Comparison of ENCODE assay signal across 28 cellular contexts in the genomic region with DNA sequence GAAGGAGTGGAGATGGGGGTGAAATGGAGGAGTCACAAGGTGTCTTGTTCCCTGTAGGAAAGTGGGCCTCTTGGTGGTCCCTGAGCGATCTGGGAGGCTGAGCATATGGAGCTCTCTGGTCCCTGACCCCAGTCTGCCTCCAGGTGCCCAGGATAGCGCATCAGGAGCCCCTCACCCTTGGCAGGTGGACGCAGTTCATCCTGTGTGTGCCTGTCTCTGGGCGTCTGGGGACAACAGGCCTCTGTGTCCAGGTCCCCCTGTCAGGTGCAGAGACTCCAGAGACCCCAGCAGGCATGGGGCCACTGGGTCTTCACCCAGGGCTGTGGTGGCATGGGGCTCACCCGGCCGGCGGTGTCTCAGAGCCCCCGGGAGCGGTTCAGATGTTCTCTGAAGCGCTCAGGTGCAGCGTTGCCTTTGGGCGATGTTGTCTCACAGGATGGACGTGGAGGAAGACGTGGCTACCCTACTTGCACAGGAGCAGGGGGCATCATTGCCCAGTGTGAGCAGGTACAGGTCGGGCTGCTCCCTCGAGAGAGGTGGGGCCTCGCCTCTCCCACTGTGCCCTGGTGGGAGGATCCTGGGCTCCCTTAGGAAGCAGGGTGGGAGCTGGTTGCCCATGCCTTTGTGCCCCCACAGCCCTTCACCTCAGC. TPM values are rescaled to one million over a fixed set of nuclear protein-coding genes. Genes with fewer than 3 reads are reported as not detected.
A peak's percentile ranks its signal among the peaks of the same experiment; 100 is the strongest.
DNase-seq lines count a peak whose midpoint lies in the region; ATAC-seq, FAIRE-seq and TF ChIP-seq lines count a peak whose summit lies in the region.
"Had no signal": no experiment of that assay in that cellular context is flagged by ENCODE, and none has a peak within 500 bp of the region (broad histone marks: within the 10 kb centered on the region; RNA-seq: fewer than 3 reads in every experiment).

No MANE protein-coding gene starts in this region.

- TF ChIP-seq RAD21 in HepG2 (CRISPR knock-in tag; IDR thresholded peaks at IDR 0.05): no peak

- CTCF ChIA-PET in HepG2 (lab: Yijun Ruan, JAX; ENCODE audit: low intra/inter-chr PET ratio, low total read pairs): no interaction called here
- CTCF ChIA-PET in CD8-positive, alpha-beta memory T cell (lab: Charles Lee): no interaction called here

- no peak overlapping the region for H3K4me3 Mint-ChIP-seq in activated T-cell treated with anti-CD3 and anti-CD28 coated beads, Interleukin-2, amount 50 U/mL, for 72 hours
- H3K4me3 Mint-ChIP-seq in CD8-positive, alpha-beta memory T cell: no peak overlapping the region
- H3K4me3 Mint-ChIP-seq: CD4-positive, alpha-beta T cell; HFFc6 had no signal

- no peak for FAIRE-seq in HepG2 (lab: Jason Lieb, UNC)
- FAIRE-seq: A204.1, GM12878 had no signal

- no peak overlapping the region for H3K9ac ChIP-seq in HepG2 (ENCODE audit: insufficient read depth, low read depth, low read length)
- no peak overlapping the region for H3K9ac ChIP-seq in neuronal stem cell (ENCODE audit: low read depth, low read length, poor library complexity)
- H3K9ac ChIP-seq: BLaER1, KMS-11 had no signal

- WGBS in right lobe of liver (ENCODE audit: insufficient coverage, low coverage, low lambda C conversion rate, missing lambda C conversion rate): 100% methylated on average over 2 of the region's 17 CpGs
- 43% methylated on average over 9 of the region's 17 CpGs for WGBS in HepG2 (ENCODE audit: low lambda C conversion rate)
- WGBS in neuronal stem cell (ENCODE audit: extremely low coverage in 2 of 2, insufficient read length in 2 of 2, insufficient replicate concordance in 1 of 2), 2 donors: no CpG with 5 or more reads among the region's 17 CpGs

- no peak overlapping the region for H2BK12ac ChIP-seq in neuronal stem cell (ENCODE audit: low read length)

- no peak overlapping the region for H3K27ac Mint-ChIP-seq in activated T-cell treated with anti-CD3 and anti-CD28 coated beads, Interleukin-2, amount 50 U/mL, for 72 hours
- H3K27ac Mint-ChIP-seq in CD8-positive, alpha-beta memory T cell: no peak overlapping the region
- H3K27ac Mint-ChIP-seq: CD4-positive, alpha-beta T cell; HFFc6 had no signal

- no peak overlapping the region for H2BK120ac ChIP-seq in neuronal stem cell (ENCODE audit: low read depth, low read length)

- H4K91ac ChIP-seq in neuronal stem cell (ENCODE audit: low read depth, low read length, poor library complexity): no peak overlapping the region

- TF ChIP-seq EP300 in HepG2 (IDR thresholded peaks at IDR 0.05; ENCODE audit: low read depth in 2 of 2, low read length in 2 of 2) (no peak), HepG2 (CRISPR knock-in tag; IDR thresholded peaks at IDR 0.05; ENCODE audit: borderline replicate concordance) (no peak)

- no peaks in the 10 kb centered on the region for H3K4me1 Mint-ChIP-seq in activated T-cell treated with anti-CD3 and anti-CD28 coated beads, Interleukin-2, amount 50 U/mL, for 72 hours (ENCODE audit: low read depth)
- no peaks in the 10 kb centered on the region for H3K4me1 Mint-ChIP-seq in CD8-positive, alpha-beta memory T cell

- no peaks in the 10 kb centered on the region for H4K20me1 ChIP-seq in HepG2 (ENCODE audit: insufficient read depth, low read length)
- H4K20me1 ChIP-seq: BLaER1 had no signal

- peak overlapping the region; percentile 28 for H3K18ac ChIP-seq in neuronal stem cell (ENCODE audit: low read length)

- no peaks in the 10 kb centered on the region for H3K36me3 Mint-ChIP-seq in activated T-cell treated with anti-CD3 and anti-CD28 coated beads, Interleukin-2, amount 50 U/mL, for 72 hours (ENCODE audit: insufficient read depth in 2 of 2)
- no peaks in the 10 kb centered on the region for H3K36me3 Mint-ChIP-seq in CD8-positive, alpha-beta memory T cell

- no peaks in the 10 kb centered on the region for H3K4me1 ChIP-seq in right lobe of liver
- H3K4me1 ChIP-seq in HepG2 (ENCODE audit: insufficient read depth, low read length): no peaks in the 10 kb centered on the region
- no peaks in the 10 kb centered on the region for H3K4me1 ChIP-seq in neuronal stem cell (ENCODE audit: control insufficient read depth in 2 of 2, insufficient read depth in 1 of 2, low read depth in 1 of 2, low read length in 2 of 2)
- no peaks in the 10 kb centered on the region for H3K4me1 ChIP-seq in upper lobe of right lung
- H3K4me1 ChIP-seq in SJCRH30: no peaks in the 10 kb centered on the region
- no peaks in the 10 kb centered on the region for H3K4me1 ChIP-seq in CD8-positive, alpha-beta memory T cell (ENCODE audit: insufficient read depth, low read length)
- H3K4me1 ChIP-seq: HAP-1 had no signal

- H3K27me3 ChIP-seq in right lobe of liver (no peaks in the 10 kb centered on the region), HepG2 (ENCODE audit: control insufficient read depth in 1 of 2, insufficient read depth in 2 of 2, low read length in 2 of 2) (peaks cover 0 to 12% of the 10 kb centered on the region in 2 experiments; a peak in 2 of 5 replicates), neuronal stem cell (ENCODE audit: control insufficient read depth in 3 of 3, insufficient read depth in 3 of 3, low read depth in 1 of 3, low read length in 3 of 3) (peaks cover 0 to 11% (median 0%) of the 10 kb centered on the region in 3 experiments), upper lobe of right lung (no peaks in the 10 kb centered on the region), SJCRH30 (peaks cover 12% of the 10 kb centered on the region)
- no peaks in the 10 kb centered on the region for H3K27me3 ChIP-seq in CD8-positive, alpha-beta memory T cell (ENCODE audit: insufficient read depth, low read length, poor library complexity, severe bottlenecking)
- H3K27me3 ChIP-seq: BLaER1 had no signal

- POLR2A ChIA-PET in HepG2 (lab: Yijun Ruan, JAX): no interaction called here
- POLR2A ChIA-PET in CD8-positive, alpha-beta memory T cell (lab: Charles Lee): no interaction called here

- no peaks in the 10 kb centered on the region for H3K9me3 ChIP-seq in right lobe of liver
- H3K9me3 ChIP-seq in HepG2 (ENCODE audit: low read length): no peaks in the 10 kb centered on the region
- peaks cover 0 to 18% of the 10 kb centered on the region in 2 donors for H3K9me3 ChIP-seq in neuronal stem cell (replicated peaks in 1 of 2; ENCODE audit: control insufficient read depth in 2 of 2, insufficient read depth in 1 of 2, low read depth in 1 of 2, low read length in 2 of 2)
- H3K9me3 ChIP-seq in upper lobe of right lung: no peaks in the 10 kb centered on the region
- H3K9me3 ChIP-seq in SJCRH30 (replicated peaks): no peaks in the 10 kb centered on the region
- no peaks in the 10 kb centered on the region for H3K9me3 ChIP-seq in CD8-positive, alpha-beta memory T cell (ENCODE audit: low read length)
- H3K9me3 ChIP-seq: BLaER1, HAP-1 had no signal

- H3K9me3 Mint-ChIP-seq in activated T-cell treated with anti-CD3 and anti-CD28 coated beads, Interleukin-2, amount 50 U/mL, for 72 hours: no peaks in the 10 kb centered on the region
- no peaks in the 10 kb centered on the region for H3K9me3 Mint-ChIP-seq in CD8-positive, alpha-beta memory T cell
- H3K9me3 Mint-ChIP-seq: CD4-positive, alpha-beta T cell; HFFc6 had no signal

- H2AFZ ChIP-seq in HepG2 (ENCODE audit: low read length) (no peak overlapping the region), neuronal stem cell (ENCODE audit: low read length) (no peak overlapping the region)

- H3K4me2 ChIP-seq in HepG2 (ENCODE audit: low read depth, low read length): no peak overlapping the region
- H3K4me2 ChIP-seq in neuronal stem cell (ENCODE audit: insufficient read depth, low read length, poor library complexity, severe bottlenecking): no peak overlapping the region
- H3K4me2 ChIP-seq: BLaER1, KMS-11 had no signal

- intact Hi-C loops in right lobe of liver (cut with DNase I): no loop called here
- intact Hi-C loops in HepG2 (cut with micrococcal nuclease; ENCODE audit: unreplicated experiment): no loop called here
- intact Hi-C loops in upper lobe of right lung (cut with DNase I): no loop called here

- no peak for ATAC-seq in activated T-cell treated with anti-CD3 and anti-CD28 coated beads, Interleukin-2, amount 50 U/mL, for 72 hours (replicated peaks in 1 of 2)
- ATAC-seq in right lobe of liver (no peak), HepG2 (no peak), upper lobe of right lung (no peak)
- ATAC-seq: GM12878 had no signal

- H3K27me3 Mint-ChIP-seq in activated T-cell treated with anti-CD3 and anti-CD28 coated beads, Interleukin-2, amount 50 U/mL, for 72 hours (ENCODE audit: low read depth): no peaks in the 10 kb centered on the region
- H3K27me3 Mint-ChIP-seq in CD8-positive, alpha-beta memory T cell: no peaks in the 10 kb centered on the region
- H3K27me3 Mint-ChIP-seq: CD4-positive, alpha-beta T cell had no signal

- TF ChIP-seq POLR2A in right lobe of liver (IDR thresholded peaks at IDR 0.05) (no peak), HepG2 (IDR thresholded peaks at IDR 0.05; ENCODE audit: insufficient read depth in 1 of 2, low read depth in 2 of 2, low read length in 2 of 2) (no peak)

- no peak overlapping the region for H3K4ac ChIP-seq in neuronal stem cell (ENCODE audit: low read length)

- H2BK5ac ChIP-seq in neuronal stem cell (ENCODE audit: low read length): no peak overlapping the region

- BruUV-seq in HepG2 (replicated peaks; lab: Mats Ljungman, UMichigan): no TSS peak

- H3K14ac ChIP-seq in neuronal stem cell (ENCODE audit: low read length): no peak overlapping the region

- H3K4me3 ChIP-seq in right lobe of liver (no peak overlapping the region), HepG2 (replicated peaks in 1 of 3; ENCODE audit: insufficient read depth in 1 of 3, low read depth in 2 of 3, low read length in 3 of 3) (no peak overlapping the region), neuronal stem cell (ENCODE audit: low read length in 2 of 2) (peak overlapping the region in 1 of 2 donors; percentile 37), upper lobe of right lung (no peak overlapping the region), SJCRH30 (no peak overlapping the region)
- H3K4me3 ChIP-seq in CD8-positive, alpha-beta memory T cell (ENCODE audit: low read length): no peak overlapping the region
- H3K4me3 ChIP-seq: BLaER1, GM12878, HAP-1 had no signal

- H3K36me3 ChIP-seq in right lobe of liver (no peaks in the 10 kb centered on the region), HepG2 (replicated peaks in 1 of 2; ENCODE audit: control insufficient read depth in 1 of 2, insufficient read depth in 2 of 2, low read length in 2 of 2) (no peaks in the 10 kb centered on the region), neuronal stem cell (replicated peaks in 1 of 2; ENCODE audit: control insufficient read depth in 2 of 2, insufficient read depth in 2 of 2, low read length in 2 of 2) (no peaks in the 10 kb centered on the region), upper lobe of right lung (no peaks in the 10 kb centered on the region), SJCRH30 (no peaks in the 10 kb centered on the region)
- H3K36me3 ChIP-seq in CD8-positive, alpha-beta memory T cell (ENCODE audit: insufficient read depth, low read length): no peaks in the 10 kb centered on the region
- H3K36me3 ChIP-seq: BLaER1, HAP-1 had no signal

- no peak overlapping the region for H2AK5ac ChIP-seq in neuronal stem cell (ENCODE audit: low read depth, low read length)

- TF ChIP-seq CTCF in right lobe of liver (IDR thresholded peaks at IDR 0.05) (no peak), HepG2 (CRISPR knock-in tag; IDR thresholded peaks at IDR 0.05) (no peak), upper lobe of right lung (IDR thresholded peaks at IDR 0.05) (no peak)

- no peak overlapping the region for H3K27ac ChIP-seq in right lobe of liver
- no peak overlapping the region for H3K27ac ChIP-seq in HepG2 (ENCODE audit: extremely low read length, insufficient read depth, low read length)
- H3K27ac ChIP-seq in neuronal stem cell (replicated peaks; ENCODE audit: low read length): no peak overlapping the region
- no peak overlapping the region for H3K27ac ChIP-seq in upper lobe of right lung
- no peak overlapping the region for H3K27ac ChIP-seq in SJCRH30
- no peak overlapping the region for H3K27ac ChIP-seq in CD8-positive, alpha-beta memory T cell (ENCODE audit: low read depth, low read length)
- H3K27ac ChIP-seq: BLaER1, KMS-11 had no signal

- H4K8ac ChIP-seq in neuronal stem cell (ENCODE audit: low read depth, low read length): no peak overlapping the region

- in situ Hi-C loops in HepG2 (cut with HindIII; ENCODE audit: extremely low pct_ligation_motif_present, low pct_unique_long_range_greater_than_20kb): no loop called here

- H3K79me1 ChIP-seq in neuronal stem cell (ENCODE audit: low read depth, low read length): peaks cover 2% of the 10 kb centered on the region

- H2BK15ac ChIP-seq in neuronal stem cell (ENCODE audit: low read length): no peak overlapping the region

- DNase-seq in activated T-cell treated with anti-CD3 and anti-CD28 coated beads, Interleukin-2, amount 50 U/mL, for 1 hour: peak; percentile 6
- DNase-seq in activated T-cell treated with anti-CD3 and anti-CD28 coated beads, Interleukin-2, amount 50 U/mL, for 72 hours: no peak
- DNase-seq in right lobe of liver (peak in 2 of 3 donors; percentile 35 to 37), HepG2 (ENCODE audit: low spot score) (no peak), neuronal stem cell (ENCODE audit: low spot score) (no peak), upper lobe of right lung (peak; percentile 60), SJCRH30 (no peak)
- DNase-seq in CD8-positive, alpha-beta memory T cell: no peak
- DNase-seq: COR-L47, DMS79, EL, GDM1, GOT3, HFFc6, IMR-90, MM.1S, NCI-H2029, NCI-H226, NCI-H510A, NCI-H69, Right ventricle myocardium superior, RPMI8226 had no signal

- H3K23ac ChIP-seq in neuronal stem cell (ENCODE audit: low read depth, low read length, poor library complexity): no peak overlapping the region

- H3K79me2 ChIP-seq in HepG2 (ENCODE audit: insufficient read depth, low read length): no peaks in the 10 kb centered on the region

RNA-seq across cellular contexts. Expression of a gene that starts 58.1 kb away (rescaled TPM):
- total RNA-seq in activated T-cell treated with anti-CD3 and anti-CD28 coated beads, Interleukin-2, amount 50 U/mL, for 72 hours: 100 to 1,000 TPM; 427 to 456 TPM
- 10 to 100 TPM; 13.7 to 90.2 (median 45.6) TPM for total RNA-seq in right lobe of liver
- total RNA-seq in HepG2 (2016; rRNA removed; fragmentation: Illumina TruSeq; extraction: Trizol): 180 and 226 TPM in 2 replicates
- total RNA-seq in HepG2 (2016; cell fraction: cytosol; rRNA removed; fragmentation: Illumina TruSeq; extraction: Trizol; ENCODE audit: low read depth): 81.5 and 84.8 TPM in 2 replicates
- total RNA-seq in HepG2 (2016; cell fraction: insoluble cytoplasmic fraction; rRNA removed; fragmentation: Illumina TruSeq; extraction: Trizol): 186 and 214 TPM in 2 replicates
- 194 and 200 TPM in 2 replicates for total RNA-seq in HepG2 (2016; cell fraction: membrane; rRNA removed; fragmentation: Illumina TruSeq; extraction: Trizol)
- total RNA-seq in HepG2 (2016; cell fraction: nucleus; rRNA removed; fragmentation: Illumina TruSeq; extraction: Trizol): 74.9 and 75.0 TPM in 2 replicates
- 142 and 188 TPM in 2 replicates for polyA plus RNA-seq in HepG2 (2011; rRNA removed)
- polyA plus RNA-seq in HepG2 (2011; cell fraction: cytosol; rRNA removed): 121 and 146 TPM in 2 replicates
- 57.4 and 58.9 TPM in 2 replicates for polyA plus RNA-seq in HepG2 (2011; cell fraction: nucleus; rRNA removed)
- polyA plus RNA-seq in HepG2 (2012): 139 and 145 TPM in 2 replicates
- polyA plus RNA-seq in HepG2 (2016; cell fraction: cytosol; fragmentation: Illumina TruSeq; extraction: Trizol; ENCODE audit: low read depth): 109 and 119 TPM in 2 replicates
- 311 and 323 TPM in 2 replicates for polyA plus RNA-seq in HepG2 (2016; cell fraction: insoluble cytoplasmic fraction; fragmentation: Illumina TruSeq; extraction: Trizol; ENCODE audit: low read depth)
- polyA plus RNA-seq in HepG2 (2016; cell fraction: membrane; fragmentation: Illumina TruSeq; extraction: Trizol; ENCODE audit: low read depth): 206 and 209 TPM in 2 replicates
- polyA plus RNA-seq in HepG2 (2016; cell fraction: nucleus; fragmentation: Illumina TruSeq; extraction: Trizol; ENCODE audit: insufficient read depth, low read depth): 143 and 149 TPM in 2 replicates
- 72.8 and 124 TPM in 2 replicates for polyA minus RNA-seq in HepG2 (2011; rRNA and poly(A)+ RNA removed; ENCODE audit: low replicate concordance)
- 91.4 and 93.5 TPM in 2 replicates for polyA minus RNA-seq in HepG2 (2011; cell fraction: cytosol; rRNA and poly(A)+ RNA removed)
- polyA minus RNA-seq in HepG2 (2011; cell fraction: nucleus; rRNA and poly(A)+ RNA removed): 76.0 and 77.5 TPM in 2 replicates
- polyA plus RNA-seq in neuronal stem cell (2013, experiment 1 of 2): 413 TPM
- 408 TPM for polyA plus RNA-seq in neuronal stem cell (2013, experiment 2 of 2)
- total RNA-seq in upper lobe of right lung: 386 TPM
- total RNA-seq in SJCRH30 (2014; rRNA removed; shearing (Covaris generic)): 408 and 419 TPM in 2 replicates
- 100 to 1,000 TPM; 259 to 270 TPM for total RNA-seq in CD8-positive, alpha-beta memory T cell
- polyA plus RNA-seq in CD8-positive, alpha-beta memory T cell: 127 TPM

Comparison
In these comparisons a context has a peak if more than half of its experiments do, and no peak if none do; other contexts are left out.
1. DNase-seq: peak in activated T-cell treated with anti-CD3 and anti-CD28 coated beads, Interleukin-2, amount 50 U/mL, for 1 hour (single experiment), right lobe of liver (2 of 3) and upper lobe of right lung (single experiment); none in activated T-cell treated with anti-CD3 and anti-CD28 coated beads, Interleukin-2, amount 50 U/mL, for 72 hours (0 of 2), HepG2 (single experiment), neuronal stem cell (single experiment), SJCRH30 (0 of 2) and CD8-positive, alpha-beta memory T cell (0 of 5).